ENCODE assay signal across 8 cellular contexts in genomic region chr2:210224660-210225460, GRCh38. TPM values are rescaled to one million over a fixed set of nuclear protein-coding genes. Genes with fewer than 3 reads are reported as not detected.
DNase-seq lines count a peak whose midpoint lies in the region; ATAC-seq and TF ChIP-seq lines count a peak whose summit lies in the region.

ACADL (minus strand) TSS chr2:210225447; CDS start chr2:210225263, 184 bp downstream.

- peaks cover 0 to 10% of the 10 kb centered on the region in 2 donors for H3K27me3 ChIP-seq in uterus

- TF ChIP-seq POLR2A in uterus (IDR thresholded peaks at IDR 0.05), result no peak

- ATAC-seq in GM21423 (IDR thresholded peaks at IDR 0.05; ENCODE audit: unreplicated experiment) (peak; percentile 55), SK-N-SH treated with all-trans-retinoic acid at 6 μM for 48 hours (peak; percentile 88), esophagus mucosa (peak; percentile 99), mucosa of descending colon (peak; percentile 96), HG03095 (IDR thresholded peaks at IDR 0.05; ENCODE audit: unreplicated experiment) (no peak)

- DNase-seq in CD14-positive monocyte (ENCODE audit: low spot score), result no peak
- DNase-seq in mucosa of descending colon, result peak; percentile 59 to 69 (median 60)
- peak in 1 of 2 donors; percentile 25 for DNase-seq in uterus
- no peak for DNase-seq in NCI-H1048 (lab: John Stamatoyannopoulos, UW)

- H3K4me1 ChIP-seq in mucosa of descending colon (ENCODE audit: low read depth) (peaks cover 4% of the 10 kb centered on the region), uterus (no peaks in the 10 kb centered on the region)

- H3K27me3 Mint-ChIP-seq in CD14-positive monocyte (ENCODE audit: low read depth in 3 of 3), result peaks cover 43 to 60% (median 51%) of the 10 kb centered on the region in 3 donors

- H3K4me1 Mint-ChIP-seq in CD14-positive monocyte, result peaks cover 8% of the 10 kb centered on the region

- H3K27ac ChIP-seq in uterus, result no peak within 1 kb of the TSS

- H3K36me3 ChIP-seq in mucosa of descending colon (ENCODE audit: low read depth) (no peaks in the 10 kb centered on the region), uterus (no peaks in the 10 kb centered on the region)

- peaks cover 0 to 4% (median 0%) of the 10 kb centered on the region in 7 donors for H3K9me3 Mint-ChIP-seq in CD14-positive monocyte

- H3K4me3 ChIP-seq in mucosa of descending colon (no peak within 1 kb of the TSS), uterus (peak within 1 kb of the TSS; percentile 5 to 37)

- peak within 1 kb of the TSS; percentile 13 to 83 for H3K4me3 Mint-ChIP-seq in CD14-positive monocyte

- no peaks in the 10 kb centered on the region for H3K36me3 Mint-ChIP-seq in CD14-positive monocyte

- H3K27ac Mint-ChIP-seq in CD14-positive monocyte, result peak within 1 kb of the TSS in 2 of 7 donors; percentile 35 to 59

- TF ChIP-seq CTCF in CD14-positive monocyte (IDR thresholded peaks at IDR 0.05) (no peak), mucosa of descending colon (IDR thresholded peaks at IDR 0.05) (no peak), uterus (IDR thresholded peaks at IDR 0.05) (no peak)

- H3K9me3 ChIP-seq in mucosa of descending colon, result no peaks in the 10 kb centered on the region
- H3K9me3 ChIP-seq in uterus, result no peaks in the 10 kb centered on the region

- intact Hi-C loops in CD14-positive monocyte (cut with micrococcal nuclease), result no loop called here
- intact Hi-C loops in mucosa of descending colon (cut with DNase I, micrococcal nuclease), result no loop called here
- intact Hi-C loops in uterus (cut with DNase I; ENCODE audit: low total_unique reads), result no loop called here

TF ChIP-seq in SK-N-SH treated with all-trans-retinoic acid at 6 μM for 48 hours, 23 proteins besides CTCF, POLR2A, EP300 and RAD21:
- TF ChIP-seq OSR1 (CRISPR knock-in tag; IDR thresholded peaks at IDR 0.05) (no peak), RARB (CRISPR knock-in tag; IDR thresholded peaks at IDR 0.05) (no peak), ZNF70 (CRISPR knock-in tag; IDR thresholded peaks at IDR 0.05) (no peak), BACH2 (CRISPR knock-in tag; IDR thresholded peaks at IDR 0.05; ENCODE audit: borderline replicate concordance) (no peak)

RNA-seq across cellular contexts. Expression of gene ACADL, which starts in this region (rescaled TPM):
- not detected for polyA plus RNA-seq in CD14-positive monocyte
- total RNA-seq in esophagus mucosa (0.32 TPM), mucosa of descending colon (under 1 TPM in 2 of 3 donors, not detected in 1; 0.19 to 0.95 TPM), uterus (10 to 100 TPM in 2 of 4 donors, 1 to 10 TPM in 1, under 1 TPM in 1; 0.26 to 12.6 (median 8.1) TPM)

Comparison
In these comparisons a context has a peak if more than half of its experiments do, and no peak if none do; other contexts are left out.
1. Peak in ATAC-seq in esophagus mucosa; RNA of the gene not detected or under 1 TPM.
2. Peak in DNase-seq and ATAC-seq in mucosa of descending colon; RNA of the gene not detected or under 1 TPM.